ENCODE assay signal across 12 cellular contexts in genomic region chr10:1045415-1045814, GRCh38. TPM values are rescaled to one million over a fixed set of nuclear protein-coding genes. Genes with fewer than 3 reads are reported as not detected.
DNase-seq lines count a peak whose midpoint lies in the region; TF ChIP-seq lines count a peak whose summit lies in the region.
"Had no signal": no experiment of that assay in that cellular context is flagged by ENCODE, and none has a peak within 500 bp of the region (broad histone marks: within the 10 kb centered on the region; RNA-seq: fewer than 3 reads in every experiment).

No MANE protein-coding gene starts in this region.

- TF ChIP-seq CTCF in fibroblast of lung (conservative IDR thresholded peaks at IDR 0.05 in 1 of 2, IDR thresholded peaks at IDR 0.05 in 1 of 2; ENCODE audit: low read depth in 1 of 2, low read length in 2 of 2): no peak

- H3K36me3 Mint-ChIP-seq in activated T-cell treated with anti-CD3 and anti-CD28 coated beads, Interleukin-2, amount 50 U/mL, for 24 hours (ENCODE audit: low read depth): peaks cover 84% of the 10 kb centered on the region

- H3K4me3 Mint-ChIP-seq in activated T-cell treated with anti-CD3 and anti-CD28 coated beads, Interleukin-2, amount 50 U/mL, for 24 hours: peak overlapping the region; percentile 76

- H3K27ac ChIP-seq in SK-N-MC (peak overlapping the region; percentile 50; the same call in 1 of the 2 replicates), fibroblast of lung (ENCODE audit: insufficient read depth, low read length) (no peak overlapping the region), skeletal muscle tissue (ENCODE audit: low read depth, low read length) (peak overlapping the region; percentile 62)

- peaks cover 45% of the 10 kb centered on the region for H3K79me2 ChIP-seq in fibroblast of lung (ENCODE audit: control insufficient read depth, insufficient read depth, low read length)

- no peaks in the 10 kb centered on the region for H3K9me3 Mint-ChIP-seq in activated T-cell treated with anti-CD3 and anti-CD28 coated beads, Interleukin-2, amount 50 U/mL, for 24 hours

- peak overlapping the region; percentile 26 for H3K4me2 ChIP-seq in fibroblast of lung (ENCODE audit: extremely low read depth, insufficient read depth, low read length)

- H3K27ac Mint-ChIP-seq in activated T-cell treated with anti-CD3 and anti-CD28 coated beads, Interleukin-2, amount 50 U/mL, for 24 hours: peak overlapping the region; percentile 94

- H3K27me3 ChIP-seq in fibroblast of lung (ENCODE audit: control insufficient read depth, insufficient read depth, low read length) (no peaks in the 10 kb centered on the region), skeletal muscle tissue (ENCODE audit: control insufficient read depth in 3 of 3, insufficient read depth in 3 of 3, low read length in 3 of 3) (no peaks in the 10 kb centered on the region)

- no peaks in the 10 kb centered on the region for H3K9me3 ChIP-seq in SK-N-MC (ENCODE audit: low read depth, low read length)
- H3K9me3 ChIP-seq in fibroblast of lung (ENCODE audit: control insufficient read depth, insufficient read depth, low read depth, low read length): no peaks in the 10 kb centered on the region
- no peaks in the 10 kb centered on the region for H3K9me3 ChIP-seq in skeletal muscle tissue (ENCODE audit: control insufficient read depth in 3 of 3, low read length in 3 of 3)

- H2AFZ ChIP-seq in fibroblast of lung (ENCODE audit: low read length): no peak overlapping the region

- H3K9ac ChIP-seq in SK-N-MC (ENCODE audit: insufficient read length): no peak overlapping the region
- no peak overlapping the region for H3K9ac ChIP-seq in fibroblast of lung (ENCODE audit: insufficient read depth, low read length)
- peak overlapping the region in 1 of 3 donors; percentile 35 for H3K9ac ChIP-seq in skeletal muscle tissue (ENCODE audit: low read depth in 1 of 3, low read length in 3 of 3)

- H3K4me3 ChIP-seq in SK-N-MC (peak overlapping the region; percentile 66), fibroblast of lung (replicated peaks in 1 of 4; ENCODE audit: control extremely low read depth in 1 of 4, insufficient read depth in 1 of 4, low read depth in 3 of 4, low read length in 4 of 4) (peak overlapping the region in 1 of 4 experiments; percentile 49), skeletal muscle tissue (ENCODE audit: low read length in 3 of 3) (peak overlapping the region in 2 of 3 donors; percentile 30 to 55)

- peaks cover 48% of the 10 kb centered on the region for H3K36me3 ChIP-seq in SK-N-MC (ENCODE audit: insufficient read depth, low read length)
- H3K36me3 ChIP-seq in fibroblast of lung (ENCODE audit: control insufficient read depth, insufficient read depth, low read length): peaks cover 3% of the 10 kb centered on the region
- H3K36me3 ChIP-seq in skeletal muscle tissue (ENCODE audit: control insufficient read depth in 3 of 3, insufficient read depth in 3 of 3, low read length in 3 of 3): peaks cover 9 to 14% (median 10%) of the 10 kb centered on the region in 3 donors

- peaks cover 45% of the 10 kb centered on the region for H3K4me1 Mint-ChIP-seq in activated T-cell treated with anti-CD3 and anti-CD28 coated beads, Interleukin-2, amount 50 U/mL, for 24 hours (ENCODE audit: low read depth)

- H4K20me1 ChIP-seq in fibroblast of lung (ENCODE audit: control insufficient read depth, extremely low read depth, insufficient read depth, low read length): peaks cover 1% of the 10 kb centered on the region

- DNase-seq in activated T-cell treated with anti-CD3 and anti-CD28 coated beads, Interleukin-2, amount 50 U/mL, for 24 hours: no peak
- DNase-seq in activated T-cell treated with anti-CD3 and anti-CD28 coated beads, Interleukin-2, amount 50 U/mL, for 48 hours: no peak
- no peak for DNase-seq in SK-N-MC (ENCODE audit: low read depth, low spot score)
- DNase-seq in fibroblast of lung (ENCODE audit: low read depth in 2 of 2): no peak
- no peak for DNase-seq in NCI-H524 (lab: John Stamatoyannopoulos, UW)
- no peak for DNase-seq in T-helper 9 cell
- DNase-seq in stimulated activated CD4-positive, alpha-beta T cell treated with anti-CD3 and anti-CD28 coated beads, Interleukin-2, amount 100 ng/mL, for 48 hours: no peak
- DNase-seq: small intestine had no signal

- H3K27me3 Mint-ChIP-seq in activated T-cell treated with anti-CD3 and anti-CD28 coated beads, Interleukin-2, amount 50 U/mL, for 24 hours: no peaks in the 10 kb centered on the region

- H3K4me1 ChIP-seq in fibroblast of lung (ENCODE audit: control insufficient read depth, extremely low read depth, insufficient read depth, low read length) (no peaks in the 10 kb centered on the region), skeletal muscle tissue (ENCODE audit: control insufficient read depth in 3 of 3, insufficient read depth in 3 of 3, low read length in 3 of 3) (peaks cover 31 to 46% (median 32%) of the 10 kb centered on the region in 3 donors)

RNA-seq across cellular contexts. Expression of gene IDI1, which starts 3.5 kb away (rescaled TPM):
- total RNA-seq in fibroblast of lung: 91.7 and 202 TPM in 2 replicates
- 110 and 156 TPM in 2 replicates for polyA plus RNA-seq in fibroblast of lung
- polyA plus RNA-seq in fibroblast of lung (2012): 80.5 and 109 TPM in 2 replicates
- polyA minus RNA-seq in fibroblast of lung (ENCODE audit: low replicate concordance): 13.3 and 13.4 TPM in 2 replicates
- total RNA-seq in skeletal muscle tissue: 31.8 TPM

RNA-seq across cellular contexts. Expression of gene WDR37, which starts 10.8 kb away (rescaled TPM):
- total RNA-seq in fibroblast of lung (9.8 and 13.0 TPM in 2 replicates), skeletal muscle tissue (12.5 TPM)
- polyA plus RNA-seq in fibroblast of lung: 15.8 and 17.2 TPM in 2 replicates
- 11.0 and 12.2 TPM in 2 replicates for polyA plus RNA-seq in fibroblast of lung (2012)
- 47.1 and 56.1 TPM in 2 replicates for polyA minus RNA-seq in fibroblast of lung (ENCODE audit: low replicate concordance)

RNA-seq across cellular contexts. Expression of gene IDI2, which starts 19.8 kb away (rescaled TPM):
- total RNA-seq in fibroblast of lung (not detected in 2 replicates), skeletal muscle tissue (not detected)
- not detected in 2 replicates for polyA plus RNA-seq in fibroblast of lung
- not detected in 2 replicates for polyA plus RNA-seq in fibroblast of lung (2012)
- polyA minus RNA-seq in fibroblast of lung (ENCODE audit: low replicate concordance): not detected in 2 replicates
- total RNA-seq: epithelial cell of proximal tubule; liver; T-helper 2 cell treated with Interferon-gamma antibody and Interleukin-4, amounts not matched to agents 100 ng/mL and 5 ng/mL, for 36 hours had no signal
- polyA plus RNA-seq: liver had no signal

RNA-seq across cellular contexts. Expression of gene GTPBP4, which starts 57.2 kb away (rescaled TPM):
- total RNA-seq in fibroblast of lung (26.5 and 28.7 TPM in 2 replicates), skeletal muscle tissue (14.1 TPM)
- polyA plus RNA-seq in fibroblast of lung: 34.4 and 51.3 TPM in 2 replicates
- 40.7 and 53.7 TPM in 2 replicates for polyA plus RNA-seq in fibroblast of lung (2012)
- 31.3 and 43.0 TPM in 2 replicates for polyA minus RNA-seq in fibroblast of lung (ENCODE audit: low replicate concordance)
